Comparison of ENCODE assay signal across 8 cellular contexts in genomic region chr2:38554973-38555595, GRCh38. TPM values are rescaled to one million over a fixed set of nuclear protein-coding genes. Genes with fewer than 3 reads are reported as not detected.
DNase-seq lines count a peak whose midpoint lies in the region; ATAC-seq, FAIRE-seq and TF ChIP-seq lines count a peak whose summit lies in the region.
"Had no signal": no experiment of that assay in that cellular context is flagged by ENCODE, and none has a peak within 500 bp of the region (broad histone marks: within the 10 kb centered on the region; RNA-seq: fewer than 3 reads in every experiment).

No MANE protein-coding gene starts in this region.

- no peak overlapping the region for H3K23ac ChIP-seq in H1 (ENCODE audit: insufficient read length)

- WGBS in H1 (ENCODE audit: extremely low coverage in 1 of 2, insufficient coverage in 1 of 2, insufficient read length in 1 of 2, insufficient replicate concordance in 2 of 2, low coverage in 1 of 2, low lambda C conversion rate in 2 of 2, missing lambda C conversion rate in 1 of 2), 2 experiments: 97% methylated on average over 8 of the region's 8 CpGs; no CpG with 5 or more reads in 1 of the 2 experiments

- no peak overlapping the region for H2BK12ac ChIP-seq in H1 (ENCODE audit: low read depth, low read length)

- no peak overlapping the region for H3K56ac ChIP-seq in H1 (replicated peaks; ENCODE audit: insufficient read length, low read depth, low read length)

- CTCF ChIA-PET in H1 (lab: Charles Lee; ENCODE audit: partially characterized antibody): interaction anchor here (0.5 to 5.9 kb wide), 19 partner anchors 9 to 240 kb away, joined by 3 to 38 read pairs (median 4); no protein-coding TSS in a partner anchor

- no peak overlapping the region for H3K4me2 ChIP-seq in MM.1S (ENCODE audit: low read depth, low read length)
- H3K4me2 ChIP-seq in H1 (ENCODE audit: insufficient read depth in 1 of 2, low read depth in 2 of 2, low read length in 2 of 2): no peak overlapping the region
- no peak overlapping the region for H3K4me2 ChIP-seq in parathyroid adenoma (ENCODE audit: low read length)

- no peaks in the 10 kb centered on the region for H4K20me1 ChIP-seq in MM.1S (ENCODE audit: insufficient read depth, low read length)
- H4K20me1 ChIP-seq in H1 (replicated peaks in 1 of 2; ENCODE audit: control insufficient read depth in 1 of 2, insufficient read depth in 2 of 2, low read length in 2 of 2): no peaks in the 10 kb centered on the region

- no peak overlapping the region for H3K9ac ChIP-seq in MM.1S (ENCODE audit: low read length)
- no peak overlapping the region for H3K9ac ChIP-seq in H1 (replicated peaks in 1 of 4; ENCODE audit: extremely low read depth in 1 of 4, low read depth in 3 of 4, low read length in 3 of 4)
- H3K9ac ChIP-seq in parathyroid adenoma: no peak overlapping the region

- no peak for DNase-seq in MM.1S
- DNase-seq in H1 (ENCODE audit: low read depth in 1 of 2, low spot score in 2 of 2): no peak
- DNase-seq in central memory CD4-positive, alpha-beta T cell: no peak
- DNase-seq in stimulated activated CD4-positive, alpha-beta T cell treated with anti-CD3 and anti-CD28 coated beads, Interleukin-15, amount 100 ng/mL, for 24 hours: no peak
- DNase-seq: stimulated activated CD4-positive, alpha-beta T cell treated with anti-CD3 and anti-CD28 coated beads, Interleukin-2, amount 100 ng/mL, for 48 hours had no signal

- H4K5ac ChIP-seq in H1 (ENCODE audit: insufficient read length, low read depth, low read length): no peak overlapping the region

- H3K27ac ChIP-seq in MM.1S (ENCODE audit: low read length) (no peak overlapping the region), H1 (ENCODE audit: low read depth, low read length) (no peak overlapping the region), parathyroid adenoma (no peak overlapping the region)

- no peak overlapping the region for H4K91ac ChIP-seq in H1 (replicated peaks; ENCODE audit: insufficient read length, low read length)

- H2AK5ac ChIP-seq in H1 (ENCODE audit: low read depth, low read length): no peak overlapping the region

- H3K18ac ChIP-seq in H1 (ENCODE audit: extremely low read depth, low read length): no peak overlapping the region

- H3K4me1 ChIP-seq in MM.1S (ENCODE audit: low read length) (no peaks in the 10 kb centered on the region), H1 (replicated peaks in 1 of 4; ENCODE audit: control insufficient read depth in 3 of 4, insufficient read depth in 4 of 4, low read length in 3 of 4) (no peaks in the 10 kb centered on the region), parathyroid adenoma (no peaks in the 10 kb centered on the region)

- ATAC-seq in HG02798 (IDR thresholded peaks at IDR 0.05; ENCODE audit: poor library complexity, unreplicated experiment): no peak

- H3K36me3 ChIP-seq in MM.1S (replicated peaks; ENCODE audit: insufficient read depth, low read length) (no peaks in the 10 kb centered on the region), H1 (ENCODE audit: control insufficient read depth in 2 of 4, insufficient read depth in 4 of 4, low read length in 3 of 4) (peaks cover 0 to 2% (median under 1%) of the 10 kb centered on the region in 4 experiments; a peak in 3 of 8 replicates), parathyroid adenoma (ENCODE audit: control insufficient read depth, insufficient read depth, low read length) (no peaks in the 10 kb centered on the region)

- no peaks in the 10 kb centered on the region for H3K9me2 ChIP-seq in MM.1S (replicated peaks; ENCODE audit: insufficient read depth, low read length)

- H3K14ac ChIP-seq in H1 (ENCODE audit: insufficient read length): no peak overlapping the region

- H3K4ac ChIP-seq in H1 (replicated peaks; ENCODE audit: insufficient read length, low read depth, low read length): no peak overlapping the region

- no peaks in the 10 kb centered on the region for H3F3A ChIP-seq in MM.1S (ENCODE audit: insufficient read depth, low read length)

- H2BK15ac ChIP-seq in H1 (ENCODE audit: low read length): no peak overlapping the region

- TF ChIP-seq RAD21 in H1 (IDR thresholded peaks at IDR 0.05 in 1 of 2, conservative IDR thresholded peaks at IDR 0.05 in 1 of 2; ENCODE audit: low read depth in 2 of 2, low read length in 2 of 2): peak; percentile 35; a peak in 2 of 4 replicates

- H2AFZ ChIP-seq in MM.1S (ENCODE audit: low read length): no peak overlapping the region
- H2AFZ ChIP-seq in H1 (ENCODE audit: low read length): no peak overlapping the region
- H2AFZ ChIP-seq in parathyroid adenoma: no peak overlapping the region

- FAIRE-seq in H1 (lab: Jason Lieb, UNC): peak; percentile 57

- no peak overlapping the region for H2BK20ac ChIP-seq in H1 (ENCODE audit: low read length)

- no peak overlapping the region for H4K8ac ChIP-seq in H1 (ENCODE audit: extremely low read depth, insufficient read depth, low read length)

- H3K4me3 ChIP-seq in MM.1S (ENCODE audit: low read length) (no peak overlapping the region), H1 (ENCODE audit: extremely low read depth in 1 of 4, insufficient read depth in 2 of 4, low read depth in 3 of 4, low read length in 4 of 4) (no peak overlapping the region), parathyroid adenoma (ENCODE audit: low read depth, low read length) (no peak overlapping the region)

- no peak for TF ChIP-seq EP300 in H1 (IDR thresholded peaks at IDR 0.05; ENCODE audit: borderline replicate concordance in 1 of 2, low read depth in 2 of 2, low read length in 2 of 2)

- H2BK120ac ChIP-seq in H1 (replicated peaks; ENCODE audit: low read depth, low read length): no peak overlapping the region

- H3K27me3 ChIP-seq in MM.1S (replicated peaks; ENCODE audit: insufficient read depth, low read length) (no peaks in the 10 kb centered on the region), H1 (replicated peaks in 1 of 4; ENCODE audit: control insufficient read depth in 3 of 4, extremely low read depth in 1 of 4, insufficient read depth in 3 of 4, low read length in 3 of 4) (no peaks in the 10 kb centered on the region), parathyroid adenoma (ENCODE audit: control insufficient read depth, insufficient read depth, low read length) (no peaks in the 10 kb centered on the region)

- H3K79me2 ChIP-seq in MM.1S (ENCODE audit: low read length): no peaks in the 10 kb centered on the region
- H3K79me2 ChIP-seq in H1 (ENCODE audit: control insufficient read depth in 1 of 2, insufficient read depth in 2 of 2, low read length in 2 of 2): no peaks in the 10 kb centered on the region
- H3K79me2 ChIP-seq in parathyroid adenoma: no peaks in the 10 kb centered on the region

- no peak overlapping the region for H2BK5ac ChIP-seq in H1 (ENCODE audit: low read depth, low read length)

- H3K9me3 ChIP-seq in MM.1S (replicated peaks; ENCODE audit: insufficient read depth, low read length) (no peaks in the 10 kb centered on the region), H1 (ENCODE audit: insufficient read depth in 2 of 2, low read depth in 1 of 2, low read length in 1 of 2) (no peaks in the 10 kb centered on the region), parathyroid adenoma (ENCODE audit: control insufficient read depth, low read length) (no peaks in the 10 kb centered on the region)

- peak; percentile 66 for TF ChIP-seq CTCF in GM12872 (IDR thresholded peaks at IDR 0.05; ENCODE audit: insufficient read depth, low read depth, low read length)
- TF ChIP-seq CTCF in MM.1S (IDR thresholded peaks at IDR 0.05; ENCODE audit: low read length): peak; percentile 34
- TF ChIP-seq CTCF in H1 (IDR thresholded peaks at IDR 0.05; ENCODE audit: control extremely low read depth in 1 of 3, insufficient read depth in 1 of 3, low read depth in 1 of 3, low read length in 3 of 3): peak in 2 of 3 experiments; percentile 43 to 66; a peak in 2 of 4 replicates
- peak; percentile 31 for TF ChIP-seq CTCF in parathyroid adenoma (IDR thresholded peaks at IDR 0.05)

- no peaks in the 10 kb centered on the region for H3K79me1 ChIP-seq in H1 (ENCODE audit: low read depth, low read length)

- POLR2A ChIA-PET in H1 (lab: Charles Lee; ENCODE audit: partially characterized antibody): interaction anchor here (0.8 to 2.5 kb wide), 5 partner anchors 10 to 196 kb away, joined by 3 to 11 read pairs (median 4); partner anchors contain the start of gene SRSF7

- no peaks in the 10 kb centered on the region for H3K23me2 ChIP-seq in H1 (ENCODE audit: low read depth, low read length)

- no peak for TF ChIP-seq POLR2A in H1 (IDR thresholded peaks at IDR 0.05; ENCODE audit: control extremely low read depth in 1 of 2, low read depth in 2 of 2, low read length in 2 of 2)

TF ChIP-seq in H1, 55 proteins besides CTCF, POLR2A, EP300 and RAD21:
- TF ChIP-seq KDM1A (IDR thresholded peaks at IDR 0.05; ENCODE audit: borderline replicate concordance, low read length) (peak; percentile 90; the same call in 1 of the 2 replicates), CHD2 (IDR thresholded peaks at IDR 0.05; ENCODE audit: low read length) (no peak)
TF ChIP-seq in H1: peak in this region for 1.

RNA-seq across cellular contexts. Expression of gene HNRNPLL, which starts 47.6 kb away (rescaled TPM):
- 69.3 TPM in 2 replicates for total RNA-seq in H1 (2021; fragmentation: NEBNext Ultra II Directional; extraction: Animal tissue kit (Norgen Biotek cat#: 25700))
- polyA plus RNA-seq in H1 (2011; rRNA removed): 11.1 and 18.6 TPM in 2 replicates
- 23.1 TPM for polyA plus RNA-seq in H1 (2011; cell fraction: cytosol; rRNA removed)
- polyA plus RNA-seq in H1 (2011; cell fraction: nucleus; rRNA removed): 16.1 TPM
- polyA plus RNA-seq in H1 (2012, experiment 1 of 2): 31.0 to 61.2 TPM (median 34.3 TPM) in 4 replicates
- polyA plus RNA-seq in H1 (2012, experiment 2 of 2): 5.6 TPM
- 26.9 TPM for polyA plus RNA-seq in H1 (2013, experiment 1 of 2)
- 27.9 TPM for polyA plus RNA-seq in H1 (2013, experiment 2 of 2)
- 34.2 and 57.9 TPM in 2 replicates for polyA minus RNA-seq in H1 (2011; rRNA and poly(A)+ RNA removed)
- 27.4 TPM for polyA minus RNA-seq in H1 (2011; cell fraction: cytosol; rRNA and poly(A)+ RNA removed)
- polyA minus RNA-seq in H1 (2011; cell fraction: nucleus; rRNA and poly(A)+ RNA removed): 93.9 TPM
